ENCODE assay signal across 18 cellular contexts in genomic region chr10:44205072-44205471, GRCh38.
DNase-seq lines count a peak whose midpoint lies in the region; ATAC-seq, FAIRE-seq and TF ChIP-seq lines count a peak whose summit lies in the region.
"Had no signal": no experiment of that assay in that cellular context is flagged by ENCODE, and none has a peak within 500 bp of the region (broad histone marks: within the 10 kb centered on the region; RNA-seq: fewer than 3 reads in every experiment).

No MANE protein-coding gene starts in this region.

- H3K9ac ChIP-seq in H9 (ENCODE audit: extremely low read depth, insufficient read length, low read length) (no peak overlapping the region), astrocyte (ENCODE audit: low read length) (no peak overlapping the region)

- no peak overlapping the region for H3K14ac ChIP-seq in H9 (ENCODE audit: insufficient read depth, low read length)

- H3K79me2 ChIP-seq in H9 (ENCODE audit: insufficient read depth, low read length) (no peaks in the 10 kb centered on the region), astrocyte (ENCODE audit: insufficient read depth, low read length) (no peaks in the 10 kb centered on the region)

- H3K56ac ChIP-seq in H9 (ENCODE audit: insufficient read length, low read depth, low read length) = no peak overlapping the region

- H3K23ac ChIP-seq in H9 (ENCODE audit: insufficient read length, low read depth, low read length) = no peak overlapping the region

- H2AFZ ChIP-seq in H9 (ENCODE audit: low read length) = no peak overlapping the region
- H2AFZ ChIP-seq in astrocyte (ENCODE audit: low read depth, low read length) = no peak overlapping the region

- WGBS in H9 (ENCODE audit: extremely low coverage, insufficient read length, low lambda C conversion rate) = no CpG with 5 or more reads among the region's 3 CpGs

- no peak overlapping the region for H2BK20ac ChIP-seq in H9 (ENCODE audit: low read depth, low read length, poor library complexity, severe bottlenecking)

- H3K27me3 ChIP-seq in H9 (ENCODE audit: insufficient read depth, low read length) (no peaks in the 10 kb centered on the region), astrocyte (ENCODE audit: insufficient read depth, low read length) (peaks cover 27% of the 10 kb centered on the region), left lung (no peaks in the 10 kb centered on the region)

- H3K4me3 Mint-ChIP-seq in H9 (no peak overlapping the region), astrocyte (ENCODE audit: unreplicated experiment) (no peak overlapping the region)
- H3K4me3 Mint-ChIP-seq: CD4-positive, CD25-positive, alpha-beta regulatory T cell had no signal

- no peak overlapping the region for H4K91ac ChIP-seq in H9 (ENCODE audit: insufficient read length, low read depth, low read length)

- H3K4me1 ChIP-seq in H9 (ENCODE audit: insufficient read depth, low read length) (no peaks in the 10 kb centered on the region), astrocyte (ENCODE audit: insufficient read depth, low read length) (no peaks in the 10 kb centered on the region), left lung (no peaks in the 10 kb centered on the region)

- H3K4me3 ChIP-seq in astrocyte (ENCODE audit: insufficient read depth, low read depth, low read length) = no peak overlapping the region
- no peak overlapping the region for H3K4me3 ChIP-seq in fibroblast of the aortic adventitia (ENCODE audit: low read depth, low read length)
- H3K4me3 ChIP-seq in left lung = no peak overlapping the region
- H3K4me3 ChIP-seq: GM12878 had no signal

- no peak overlapping the region for H2BK120ac ChIP-seq in H9 (ENCODE audit: low read depth, low read length, poor library complexity, severe bottlenecking)

- no peaks in the 10 kb centered on the region for H3K79me1 ChIP-seq in H9 (ENCODE audit: insufficient read depth, low read depth, low read length, poor library complexity, severe bottlenecking)

- H4K20me1 ChIP-seq in H9 (ENCODE audit: control insufficient read depth, insufficient read depth, insufficient read length) = no peaks in the 10 kb centered on the region
- no peaks in the 10 kb centered on the region for H4K20me1 ChIP-seq in astrocyte (ENCODE audit: insufficient read depth, low read length)

- no peaks in the 10 kb centered on the region for H3K9me3 ChIP-seq in H9 (ENCODE audit: control insufficient read depth, low read depth, low read length)
- peaks cover 6% of the 10 kb centered on the region for H3K9me3 ChIP-seq in astrocyte (ENCODE audit: insufficient read depth, low read depth, low read length)
- H3K9me3 ChIP-seq in left lung = peaks cover 0 to 12% of the 10 kb centered on the region in 2 donors

- peak overlapping the region in 2 of 3 experiments; percentile 26 to 97; a peak in 2 of 7 replicates for H3K27ac Mint-ChIP-seq in H9
- no peak overlapping the region for H3K27ac Mint-ChIP-seq in astrocyte (ENCODE audit: unreplicated experiment)
- H3K27ac Mint-ChIP-seq: CD4-positive, CD25-positive, alpha-beta regulatory T cell had no signal

- TF ChIP-seq CTCF in H9 (conservative IDR thresholded peaks at IDR 0.05) = no peak
- no peak for TF ChIP-seq CTCF in astrocyte (IDR thresholded peaks at IDR 0.05; ENCODE audit: insufficient read depth, low read depth, low read length)
- TF ChIP-seq CTCF in fibroblast of the aortic adventitia (IDR thresholded peaks at IDR 0.05; ENCODE audit: insufficient read depth, low read length) = no peak
- no peak for TF ChIP-seq CTCF in left lung (IDR thresholded peaks at IDR 0.05)

- no peak overlapping the region for H4K8ac ChIP-seq in H9 (replicated peaks; ENCODE audit: insufficient read length, low read depth, low read length)

- H4K5ac ChIP-seq in H9 (ENCODE audit: insufficient read length, low read depth, low read length) = no peak overlapping the region

- H3K4me1 Mint-ChIP-seq in H9 (peaks cover 21 to 30% of the 10 kb centered on the region in 2 experiments), astrocyte (ENCODE audit: low read depth, unreplicated experiment) (peaks cover 9% of the 10 kb centered on the region)
- H3K4me1 Mint-ChIP-seq: CD4-positive, CD25-positive, alpha-beta regulatory T cell had no signal

- peak; percentile 73 for ATAC-seq in sciatic nerve
- no peak for ATAC-seq in left lung
- ATAC-seq: GM12878 had no signal

- H3K4me2 ChIP-seq in H9 (ENCODE audit: insufficient read depth, insufficient read length, low read length) (no peak overlapping the region), astrocyte (ENCODE audit: low read length) (no peak overlapping the region)

- H3K36me3 Mint-ChIP-seq in H9 (ENCODE audit: insufficient read depth in 1 of 3, low read depth in 3 of 3) (peaks cover 0 to 22% (median 7%) of the 10 kb centered on the region in 3 experiments; a peak in 4 of 7 replicates), astrocyte (ENCODE audit: low read depth, unreplicated experiment) (peaks cover 2% of the 10 kb centered on the region)
- H3K36me3 Mint-ChIP-seq: CD4-positive, CD25-positive, alpha-beta regulatory T cell had no signal

- H3K9me3 Mint-ChIP-seq in H9 (peaks cover 12 to 18% of the 10 kb centered on the region in 2 experiments; a peak in 4 of 5 replicates), astrocyte (ENCODE audit: unreplicated experiment) (peaks cover 3% of the 10 kb centered on the region)

- no peak overlapping the region for H3T11ph ChIP-seq in H9 (ENCODE audit: low read length)

- no peaks in the 10 kb centered on the region for H3K36me3 ChIP-seq in astrocyte (ENCODE audit: insufficient read depth, low read length)
- H3K36me3 ChIP-seq in left lung = no peaks in the 10 kb centered on the region

- no peak overlapping the region for H2BK12ac ChIP-seq in H9 (ENCODE audit: insufficient read length, low read depth, low read length)

- H2AK5ac ChIP-seq in H9 (ENCODE audit: insufficient read length, low read length) = no peak overlapping the region

- no peak overlapping the region for H3K27ac ChIP-seq in H9 (ENCODE audit: insufficient read length, low read depth, low read length)
- H3K27ac ChIP-seq in astrocyte (ENCODE audit: low read depth, low read length) = no peak overlapping the region
- no peak overlapping the region for H3K27ac ChIP-seq in left lung

- H3K23me2 ChIP-seq in H9 (ENCODE audit: insufficient read length, low read depth, low read length, poor library complexity, severe bottlenecking) = no peaks in the 10 kb centered on the region

- no peak for FAIRE-seq in astrocyte (lab: Jason Lieb, UNC)
- FAIRE-seq: GM12878 had no signal

- no peak overlapping the region for H2BK15ac ChIP-seq in H9 (ENCODE audit: low read depth, low read length)

- H3K27me3 Mint-ChIP-seq in H9 (ENCODE audit: low read depth) = no peaks in the 10 kb centered on the region; the same call in 1 of the 2 replicates
- H3K27me3 Mint-ChIP-seq in astrocyte (ENCODE audit: low read depth, unreplicated experiment) = peaks cover 5% of the 10 kb centered on the region
- H3K27me3 Mint-ChIP-seq: CD4-positive, CD25-positive, alpha-beta regulatory T cell had no signal

- intact Hi-C loops in sciatic nerve (cut with DNase I) (no loop called here), left lung (cut with DNase I) (no loop called here)

- no peak overlapping the region for H3K4ac ChIP-seq in H9 (ENCODE audit: low read depth, low read length)

- no peak overlapping the region for H3K18ac ChIP-seq in H9 (ENCODE audit: insufficient read length, low read depth, low read length)

- DNase-seq in H9 (no peak), astrocyte (ENCODE audit: low read depth) (peak; percentile 22), fibroblast of the aortic adventitia (ENCODE audit: low read depth) (peak; percentile 17), sciatic nerve (ENCODE audit: low spot score) (no peak), left lung (no peak)
- DNase-seq in activated CD8-positive, alpha-beta memory T cell treated with anti-CD3 and anti-CD28 coated beads, Interleukin-2, amount 50 U/mL, for 4 hours = no peak
- DNase-seq in stimulated activated CD4-positive, alpha-beta T cell treated with anti-CD3 and anti-CD28 coated beads, Interleukin-1b, Interleukin-23, amount 100 ng/mL, for 48 hours = no peak
- DNase-seq: CD4-positive, CD25-positive, alpha-beta regulatory T cell; DMS79 treated with DMSO at 0.1 percent for 48 hours; HCEC 1CT; KBM-7; MM.1S; NCI-H1048; NCI-H1417 treated with DMSO at 0.1 percent for 48 hours; NCI-H187; NCI-H446 treated with DMSO at 0.1 percent for 48 hours; SIG-M5 had no signal

- H2BK5ac ChIP-seq in H9 (ENCODE audit: insufficient read length, low read length) = no peak overlapping the region

Comparison
In these comparisons a context has a peak if more than half of its experiments do, and no peak if none do; other contexts are left out.
1. DNase-seq: peak in astrocyte (single experiment) and fibroblast of the aortic adventitia (single experiment); none in H9 (single experiment), sciatic nerve (single experiment), left lung (0 of 2), activated CD8-positive, alpha-beta memory T cell treated with anti-CD3 and anti-CD28 coated beads, Interleukin-2, amount 50 U/mL, for 4 hours (single experiment) and stimulated activated CD4-positive, alpha-beta T cell treated with anti-CD3 and anti-CD28 coated beads, Interleukin-1b, Interleukin-23, amount 100 ng/mL, for 48 hours (single experiment).